Comparison of ENCODE assay signal across 1 cellular context in genomic region chr5:39947657-39948056, GRCh38.
TF ChIP-seq lines count a peak whose summit lies in the region.

No MANE protein-coding gene starts in this region.

TF ChIP-seq in IMR-90, 13 proteins besides CTCF, POLR2A, EP300 and RAD21 (continued from another document):
- TF ChIP-seq RFX5 (IDR thresholded peaks at IDR 0.05; ENCODE audit: low read depth, low read length) (no peak), CEBPB (IDR thresholded peaks at IDR 0.05; ENCODE audit: low read depth, low read length) (no peak)
